ENCODE assay signal across 2 cellular contexts in the genomic region with DNA sequence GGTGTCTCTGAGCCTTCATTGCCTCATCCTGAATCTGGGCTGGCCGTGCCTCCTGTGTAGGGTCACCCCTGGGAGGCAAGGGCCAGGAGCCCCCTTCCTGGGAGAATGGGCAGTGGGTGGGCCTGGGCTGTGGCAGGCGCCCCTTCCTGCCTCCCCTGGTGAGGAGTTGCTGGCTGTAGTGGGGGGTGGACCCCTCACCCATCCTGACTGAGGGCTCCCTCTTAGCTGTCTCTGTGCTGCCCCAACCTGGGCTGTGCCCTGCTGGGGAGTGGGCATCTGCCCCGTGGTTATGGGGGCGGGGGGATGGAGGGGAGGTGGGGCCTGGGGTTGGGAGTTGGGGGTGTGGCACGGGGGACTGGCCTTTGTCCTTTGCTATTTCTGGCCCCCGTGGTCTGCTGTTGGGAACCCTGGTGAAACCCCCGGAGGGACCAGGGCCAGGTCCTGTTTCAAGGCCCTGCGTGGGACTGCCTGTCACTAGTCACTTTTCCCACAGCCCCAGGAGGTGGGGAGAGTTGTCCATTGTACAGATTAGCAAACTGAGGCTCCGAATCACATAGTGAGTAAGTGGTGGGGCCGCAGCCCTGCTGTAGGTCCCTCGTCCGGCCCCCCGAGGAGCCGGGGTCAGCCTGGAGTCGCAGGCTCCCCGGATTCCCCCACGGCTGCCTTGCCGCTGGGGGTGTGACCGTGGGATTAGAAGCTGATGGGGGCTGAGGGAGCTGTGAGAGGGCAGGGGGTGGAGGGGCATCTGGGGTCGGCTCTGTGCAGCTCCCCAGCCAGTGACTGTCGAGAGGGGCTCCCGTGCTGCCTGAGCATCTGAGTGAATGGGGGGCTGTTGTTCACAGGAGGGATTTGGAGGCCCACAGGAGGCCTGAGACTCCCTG.
TF ChIP-seq lines count a peak whose summit lies in the region.

No MANE protein-coding gene starts in this region.

TF ChIP-seq in SK-N-SH, 30 proteins besides CTCF, POLR2A, EP300 and RAD21:
- TF ChIP-seq, protein P1, sequence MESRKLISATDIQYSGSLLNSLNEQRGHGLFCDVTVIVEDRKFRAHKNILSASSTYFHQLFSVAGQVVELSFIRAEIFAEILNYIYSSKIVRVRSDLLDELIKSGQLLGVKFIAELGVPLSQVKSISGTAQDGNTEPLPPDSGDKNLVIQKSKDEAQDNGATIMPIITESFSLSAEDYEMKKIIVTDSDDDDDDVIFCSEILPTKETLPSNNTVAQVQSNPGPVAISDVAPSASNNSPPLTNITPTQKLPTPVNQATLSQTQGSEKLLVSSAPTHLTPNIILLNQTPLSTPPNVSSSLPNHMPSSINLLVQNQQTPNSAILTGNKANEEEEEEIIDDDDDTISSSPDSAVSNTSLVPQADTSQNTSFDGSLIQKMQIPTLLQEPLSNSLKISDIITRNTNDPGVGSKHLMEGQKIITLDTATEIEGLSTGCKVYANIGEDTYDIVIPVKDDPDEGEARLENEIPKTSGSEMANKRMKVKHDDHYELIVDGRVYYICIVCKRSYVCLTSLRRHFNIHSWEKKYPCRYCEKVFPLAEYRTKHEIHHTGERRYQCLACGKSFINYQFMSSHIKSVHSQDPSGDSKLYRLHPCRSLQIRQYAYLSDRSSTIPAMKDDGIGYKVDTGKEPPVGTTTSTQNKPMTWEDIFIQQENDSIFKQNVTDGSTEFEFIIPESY (IDR thresholded peaks at IDR 0.05; ENCODE audit: borderline replicate concordance, low read depth): no peak
- TF ChIP-seq TCF12 (IDR thresholded peaks at IDR 0.05): no peak
- TF ChIP-seq FOSL2 (IDR thresholded peaks at IDR 0.05; ENCODE audit: borderline replicate concordance, low read depth): no peak
- TF ChIP-seq CHD2 (IDR thresholded peaks at IDR 0.05; ENCODE audit: low read length, partially characterized antibody): no peak
- TF ChIP-seq FOXM1 (IDR thresholded peaks at IDR 0.05; ENCODE audit: low read depth): no peak
- no peak for TF ChIP-seq RFX5 (IDR thresholded peaks at IDR 0.05; ENCODE audit: low read length)
- TF ChIP-seq GATA2 (CRISPR knock-in tag; IDR thresholded peaks at IDR 0.05): no peak
- TF ChIP-seq MEF2A (IDR thresholded peaks at IDR 0.05; ENCODE audit: borderline replicate concordance, low read depth): no peak
- no peak for TF ChIP-seq ELF1 (IDR thresholded peaks at IDR 0.05)
- TF ChIP-seq, protein P2, sequence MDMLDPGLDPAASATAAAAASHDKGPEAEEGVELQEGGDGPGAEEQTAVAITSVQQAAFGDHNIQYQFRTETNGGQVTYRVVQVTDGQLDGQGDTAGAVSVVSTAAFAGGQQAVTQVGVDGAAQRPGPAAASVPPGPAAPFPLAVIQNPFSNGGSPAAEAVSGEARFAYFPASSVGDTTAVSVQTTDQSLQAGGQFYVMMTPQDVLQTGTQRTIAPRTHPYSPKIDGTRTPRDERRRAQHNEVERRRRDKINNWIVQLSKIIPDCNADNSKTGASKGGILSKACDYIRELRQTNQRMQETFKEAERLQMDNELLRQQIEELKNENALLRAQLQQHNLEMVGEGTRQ (IDR thresholded peaks at IDR 0.05; ENCODE audit: borderline replicate concordance, low read depth, low read length): no peak
TF ChIP-seq in SK-N-SH: peak in this region for 0.

TF ChIP-seq in SK-N-SH treated with all-trans-retinoic acid at 6 μM for 48 hours, 23 proteins besides CTCF, POLR2A, EP300 and RAD21 (continued from another document):
- TF ChIP-seq, protein P3, sequence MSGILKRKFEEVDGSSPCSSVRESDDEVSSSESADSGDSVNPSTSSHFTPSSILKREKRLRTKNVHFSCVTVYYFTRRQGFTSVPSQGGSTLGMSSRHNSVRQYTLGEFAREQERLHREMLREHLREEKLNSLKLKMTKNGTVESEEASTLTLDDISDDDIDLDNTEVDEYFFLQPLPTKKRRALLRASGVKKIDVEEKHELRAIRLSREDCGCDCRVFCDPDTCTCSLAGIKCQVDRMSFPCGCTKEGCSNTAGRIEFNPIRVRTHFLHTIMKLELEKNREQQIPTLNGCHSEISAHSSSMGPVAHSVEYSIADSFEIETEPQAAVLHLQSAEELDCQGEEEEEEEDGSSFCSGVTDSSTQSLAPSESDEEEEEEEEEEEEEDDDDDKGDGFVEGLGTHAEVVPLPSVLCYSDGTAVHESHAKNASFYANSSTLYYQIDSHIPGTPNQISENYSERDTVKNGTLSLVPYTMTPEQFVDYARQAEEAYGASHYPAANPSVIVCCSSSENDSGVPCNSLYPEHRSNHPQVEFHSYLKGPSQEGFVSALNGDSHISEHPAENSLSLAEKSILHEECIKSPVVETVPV (CRISPR knock-in tag; IDR thresholded peaks at IDR 0.05): no peak
- no peak for TF ChIP-seq ESRRG (CRISPR knock-in tag; IDR thresholded peaks at IDR 0.05)
- TF ChIP-seq TCF4 (CRISPR knock-in tag; IDR thresholded peaks at IDR 0.05; ENCODE audit: borderline replicate concordance): no peak
- TF ChIP-seq OSR1 (CRISPR knock-in tag; IDR thresholded peaks at IDR 0.05): no peak
- TF ChIP-seq ZFP30 (CRISPR knock-in tag; IDR thresholded peaks at IDR 0.05): no peak
- no peak for TF ChIP-seq TOX (CRISPR knock-in tag; IDR thresholded peaks at IDR 0.05; ENCODE audit: borderline replicate concordance)
- no peak for TF ChIP-seq PPARA (CRISPR knock-in tag; IDR thresholded peaks at IDR 0.05; ENCODE audit: borderline replicate concordance)
- TF ChIP-seq, protein P4, sequence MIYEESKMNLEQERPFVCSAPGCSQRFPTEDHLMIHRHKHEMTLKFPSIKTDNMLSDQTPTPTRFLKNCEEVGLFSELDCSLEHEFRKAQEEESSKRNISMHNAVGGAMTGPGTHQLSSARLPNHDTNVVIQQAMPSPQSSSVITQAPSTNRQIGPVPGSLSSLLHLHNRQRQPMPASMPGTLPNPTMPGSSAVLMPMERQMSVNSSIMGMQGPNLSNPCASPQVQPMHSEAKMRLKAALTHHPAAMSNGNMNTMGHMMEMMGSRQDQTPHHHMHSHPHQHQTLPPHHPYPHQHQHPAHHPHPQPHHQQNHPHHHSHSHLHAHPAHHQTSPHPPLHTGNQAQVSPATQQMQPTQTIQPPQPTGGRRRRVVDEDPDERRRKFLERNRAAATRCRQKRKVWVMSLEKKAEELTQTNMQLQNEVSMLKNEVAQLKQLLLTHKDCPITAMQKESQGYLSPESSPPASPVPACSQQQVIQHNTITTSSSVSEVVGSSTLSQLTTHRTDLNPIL (CRISPR knock-in tag; IDR thresholded peaks at IDR 0.05; ENCODE audit: low read depth): no peak
- TF ChIP-seq ZNF8 (CRISPR knock-in tag; IDR thresholded peaks at IDR 0.05): no peak
- TF ChIP-seq ISL1 (CRISPR knock-in tag; IDR thresholded peaks at IDR 0.05): no peak
- no peak for TF ChIP-seq CSDC2 (CRISPR knock-in tag; IDR thresholded peaks at IDR 0.05)
- TF ChIP-seq, protein P5, sequence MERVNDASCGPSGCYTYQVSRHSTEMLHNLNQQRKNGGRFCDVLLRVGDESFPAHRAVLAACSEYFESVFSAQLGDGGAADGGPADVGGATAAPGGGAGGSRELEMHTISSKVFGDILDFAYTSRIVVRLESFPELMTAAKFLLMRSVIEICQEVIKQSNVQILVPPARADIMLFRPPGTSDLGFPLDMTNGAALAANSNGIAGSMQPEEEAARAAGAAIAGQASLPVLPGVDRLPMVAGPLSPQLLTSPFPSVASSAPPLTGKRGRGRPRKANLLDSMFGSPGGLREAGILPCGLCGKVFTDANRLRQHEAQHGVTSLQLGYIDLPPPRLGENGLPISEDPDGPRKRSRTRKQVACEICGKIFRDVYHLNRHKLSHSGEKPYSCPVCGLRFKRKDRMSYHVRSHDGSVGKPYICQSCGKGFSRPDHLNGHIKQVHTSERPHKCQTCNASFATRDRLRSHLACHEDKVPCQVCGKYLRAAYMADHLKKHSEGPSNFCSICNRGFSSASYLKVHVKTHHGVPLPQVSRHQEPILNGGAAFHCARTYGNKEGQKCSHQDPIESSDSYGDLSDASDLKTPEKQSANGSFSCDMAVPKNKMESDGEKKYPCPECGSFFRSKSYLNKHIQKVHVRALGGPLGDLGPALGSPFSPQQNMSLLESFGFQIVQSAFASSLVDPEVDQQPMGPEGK (CRISPR knock-in tag; IDR thresholded peaks at IDR 0.05; ENCODE audit: borderline replicate concordance): no peak
- no peak for TF ChIP-seq SNAI2 (CRISPR knock-in tag; IDR thresholded peaks at IDR 0.05)
- TF ChIP-seq ZNF70 (CRISPR knock-in tag; IDR thresholded peaks at IDR 0.05): no peak
